22 cellular contexts compared by ENCODE assay signal in genomic region chr2:107558295-107558694, GRCh38.
"Had no signal": no experiment of that assay in that cellular context is flagged by ENCODE, and none has a peak within 500 bp of the region (broad histone marks: within the 10 kb centered on the region; RNA-seq: fewer than 3 reads in every experiment).

No MANE protein-coding gene starts in this region.

- ATAC-seq: gastrocnemius medialis; heart right ventricle; left cardiac atrium; left lung; left ventricle myocardium superior; lower lobe of right lung; mucosa of descending colon; naive thymus-derived CD8-positive, alpha-beta T cell had no signal

- H3K36me3 Mint-ChIP-seq: mesothelial cell of epicardium, naive B cell had no signal

- H3K27ac ChIP-seq: coronary artery, dorsolateral prefrontal cortex, gastrocnemius medialis, heart right ventricle, left lung, lower lobe of right lung had no signal

- DNase-seq: dermis blood vessel endothelial cell; dorsolateral prefrontal cortex; effector CD4-positive, alpha-beta T cell; effector memory CD4-positive, alpha-beta T cell; esophagus squamous epithelium; foreskin fibroblast; foreskin melanocyte; gastrocnemius medialis; glutamatergic neuron; head of caudate nucleus; heart right ventricle; hippocampal formation; left cardiac atrium; left lung; left ventricle myocardium superior; lower lobe of right lung; mesenchymal stem cell; mucosa of descending colon; naive B cell; naive thymus-derived CD8-positive, alpha-beta T cell had no signal

- H3K36me3 ChIP-seq: esophagus squamous epithelium, gastrocnemius medialis, heart right ventricle, left lung, lower lobe of right lung had no signal

- H3K27ac Mint-ChIP-seq: mesothelial cell of epicardium; naive B cell; naive thymus-derived CD8-positive, alpha-beta T cell had no signal

- H3K4me1 ChIP-seq: gastrocnemius medialis, heart right ventricle, left lung, lower lobe of right lung had no signal

- H3K4me1 Mint-ChIP-seq: mesothelial cell of epicardium; naive B cell; naive thymus-derived CD8-positive, alpha-beta T cell had no signal

- H3K4me3 Mint-ChIP-seq: mesothelial cell of epicardium; naive B cell; naive thymus-derived CD8-positive, alpha-beta T cell had no signal

- H3K4me3 ChIP-seq: coronary artery, dorsolateral prefrontal cortex, esophagus squamous epithelium, gastrocnemius medialis, heart right ventricle, left lung, lower lobe of right lung, mucosa of descending colon had no signal

- H3K27me3 ChIP-seq: gastrocnemius medialis, heart right ventricle, left lung had no signal
